In the genomic region with DNA sequence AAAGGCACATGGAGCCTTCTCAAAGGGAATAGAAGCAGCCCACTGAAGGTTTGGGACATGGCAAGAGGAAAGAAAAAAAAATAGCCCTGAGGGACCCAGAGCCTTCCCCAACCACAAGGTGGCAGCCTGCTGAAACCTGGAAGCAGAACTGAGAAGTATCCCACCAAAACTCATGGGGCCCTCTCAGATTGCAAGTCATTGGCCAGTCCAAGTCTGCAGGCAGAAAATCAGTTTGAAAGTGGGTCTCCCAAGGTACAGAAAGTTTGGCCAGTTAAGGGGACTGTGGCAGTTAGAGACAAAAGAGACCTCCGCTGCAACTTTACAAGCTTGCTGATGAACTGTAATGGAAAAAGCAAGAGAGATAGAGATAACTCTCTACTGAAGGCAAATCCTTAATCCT, we compare ENCODE assay signal across 9 cellular contexts.
DNase-seq lines count a peak whose midpoint lies in the region; ATAC-seq lines count a peak whose summit lies in the region.
"Had no signal": no experiment of that assay in that cellular context is flagged by ENCODE, and none has a peak within 500 bp of the region (broad histone marks: within the 10 kb centered on the region; RNA-seq: fewer than 3 reads in every experiment).

No MANE protein-coding gene starts in this region.

- H3K36me3 Mint-ChIP-seq in naive B cell: no peaks in the 10 kb centered on the region

- ATAC-seq in GM21619 (IDR thresholded peaks at IDR 0.05; ENCODE audit: unreplicated experiment): peak; percentile 93
- ATAC-seq in naive B cell (ENCODE audit: low read depth in 2 of 2): peak; percentile 66 to 73

- no peaks in the 10 kb centered on the region for H3K27me3 Mint-ChIP-seq in naive B cell
- H3K27me3 Mint-ChIP-seq: central memory CD8-positive, alpha-beta T cell had no signal

- no peak overlapping the region for H3K27ac Mint-ChIP-seq in naive B cell

- no peak overlapping the region for H3K4me3 Mint-ChIP-seq in naive B cell
- H3K4me3 Mint-ChIP-seq: central memory CD8-positive, alpha-beta T cell had no signal

- DNase-seq in GM04504 (ENCODE audit: low read depth) (peak; percentile 16), KG1 (lab: John Stamatoyannopoulos, UW) (peak; percentile 19), UCSD-AML1 (lab: John Stamatoyannopoulos, UW; ENCODE audit: unreplicated experiment) (peak; percentile 25), dermis blood vessel endothelial cell (peak; percentile 74), naive B cell (peak; percentile 9), NCI-H1105 treated with DMSO at 0.1 percent for 48 hours (lab: John Stamatoyannopoulos, UW) (no peak), NCI-H1694 (lab: John Stamatoyannopoulos, UW) (no peak)

- H3K4me1 Mint-ChIP-seq in naive B cell: peaks cover 0 to 1% (median 0%) of the 10 kb centered on the region in 3 donors

- no peaks in the 10 kb centered on the region for H3K9me3 Mint-ChIP-seq in naive B cell
- H3K9me3 Mint-ChIP-seq: central memory CD8-positive, alpha-beta T cell had no signal

Comparison
In these comparisons a context has a peak if more than half of its experiments do, and no peak if none do; other contexts are left out.
1. DNase-seq: peak in GM04504 (single experiment), KG1 (single experiment), UCSD-AML1 (single experiment), dermis blood vessel endothelial cell (single experiment) and naive B cell (single experiment); none in NCI-H1105 treated with DMSO at 0.1 percent for 48 hours (single experiment) and NCI-H1694 (single experiment).